Comparison of ENCODE assay signal across 8 cellular contexts in the genomic region with DNA sequence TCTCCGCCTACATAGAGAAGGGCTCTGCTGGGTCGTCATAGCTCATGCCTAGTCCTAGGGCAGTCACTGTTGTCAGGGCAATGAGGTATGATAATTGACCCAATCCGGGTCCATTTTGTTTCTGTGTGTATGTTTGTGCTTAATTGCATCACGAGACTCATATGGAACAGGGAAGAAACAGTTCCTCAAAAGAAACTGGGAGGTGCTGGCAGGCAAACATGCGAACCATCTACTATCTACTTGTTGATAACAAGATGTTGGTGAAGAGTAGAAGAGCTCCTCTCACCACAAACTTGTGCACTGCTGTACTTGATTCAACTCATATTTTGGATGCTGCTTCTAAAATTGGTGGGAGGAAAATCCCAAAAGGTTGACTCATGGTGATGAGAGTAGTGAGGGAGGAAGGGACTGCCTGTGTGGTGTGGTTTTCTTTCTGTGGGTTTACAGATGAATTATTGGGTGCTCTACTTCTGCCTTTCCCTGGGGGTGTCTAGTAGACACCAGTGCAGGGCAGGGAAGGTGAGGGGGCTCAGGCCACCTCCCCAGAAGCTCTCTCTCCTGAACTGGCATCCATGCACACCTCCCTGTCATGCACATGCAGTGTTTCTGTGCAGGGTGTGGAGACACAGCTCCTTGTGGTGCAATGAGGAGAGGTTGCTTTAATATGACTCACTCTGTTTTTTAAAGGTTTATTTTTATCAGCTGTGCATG. TPM values are rescaled to one million over a fixed set of nuclear protein-coding genes. Genes with fewer than 3 reads are reported as not detected.
DNase-seq lines count a peak whose midpoint lies in the region; ATAC-seq, FAIRE-seq and TF ChIP-seq lines count a peak whose summit lies in the region.

No MANE protein-coding gene starts in this region.

- no peak overlapping the region; the same call in 1 of the 2 replicates for H3K27ac ChIP-seq in HL-60 (replicated peaks)

- DNase-seq in AG04449 (ENCODE audit: low read depth, low spot score) (peak; percentile 34), HL-60 (ENCODE audit: low read depth in 1 of 2, low spot score in 1 of 2) (peak; percentile 17 to 63), cardiac fibroblast (ENCODE audit: low read depth in 2 of 2) (peak; percentile 60 to 79), cerebellum (ENCODE audit: low spot score) (no peak), GM12892 (ENCODE audit: insufficient read length) (no peak), NCI-H1417 (lab: John Stamatoyannopoulos, UW) (no peak), NCI-H2029 (lab: John Stamatoyannopoulos, UW) (no peak)

- TF ChIP-seq CTCF in AG04449 (IDR thresholded peaks at IDR 0.05; ENCODE audit: insufficient read depth, low read length, missing control alignments) (no peak), HL-60 (IDR thresholded peaks at IDR 0.05; ENCODE audit: insufficient read depth, low read length) (no peak), cardiac fibroblast (IDR thresholded peaks at IDR 0.05; ENCODE audit: low read depth, low read length) (no peak)

- no peak for FAIRE-seq in GM12892 (lab: Jason Lieb, UNC)

- peak; percentile 46 for ATAC-seq in GM18873 (IDR thresholded peaks at IDR 0.05; ENCODE audit: low FRiP score, unreplicated experiment)

- POLR2A ChIA-PET in AG04449 (lab: Yijun Ruan, JAX), result interaction anchor here (1.2 kb wide), 1 partner anchor 60 kb away, joined by 3 read pairs; a partner anchor contains a TSS

- CTCF ChIA-PET in AG04449 (lab: Yijun Ruan, JAX), result interaction anchor here (0.8 to 2.7 kb wide), 9 partner anchors 10 to 774 kb away, joined by 3 to 13 read pairs (median 4); a partner anchor contains a TSS

- no peak overlapping the region for H3K4me3 ChIP-seq in AG04449 (ENCODE audit: low read depth, low read length)
- no peak overlapping the region for H3K4me3 ChIP-seq in HL-60 (replicated peaks; ENCODE audit: insufficient read depth, low read length)
- H3K4me3 ChIP-seq in cardiac fibroblast (replicated peaks in 1 of 2; ENCODE audit: low read depth in 2 of 2, low read length in 2 of 2), result no peak overlapping the region

- TF ChIP-seq POLR2A in GM12892 (IDR thresholded peaks at IDR 0.05; ENCODE audit: low read depth, low read length), result no peak

- no peaks in the 10 kb centered on the region for H3K27me3 ChIP-seq in HL-60 (ENCODE audit: insufficient read depth, poor library complexity, severe bottlenecking)

RNA-seq across cellular contexts. Expression of a gene that starts 29.4 kb away (rescaled TPM):
- 1.3 TPM for total RNA-seq in cerebellum
- polyA plus RNA-seq in GM12892 (2012; ENCODE audit: missing spikeins), result 1.0 TPM

RNA-seq across cellular contexts. Expression of a gene that starts 59.9 kb away (rescaled TPM):
- 70.8 TPM for total RNA-seq in cerebellum
- 28.9 TPM for polyA plus RNA-seq in GM12892 (2012; ENCODE audit: missing spikeins)

Comparison
In these comparisons a context has a peak if more than half of its experiments do, and no peak if none do; other contexts are left out.
1. DNase-seq: peak in AG04449 (single experiment), HL-60 (2 of 2) and cardiac fibroblast (2 of 2); none in cerebellum (single experiment), GM12892 (single experiment), NCI-H1417 (0 of 3) and NCI-H2029 (single experiment).